1 cellular context compared by ENCODE assay signal in the genomic region with DNA sequence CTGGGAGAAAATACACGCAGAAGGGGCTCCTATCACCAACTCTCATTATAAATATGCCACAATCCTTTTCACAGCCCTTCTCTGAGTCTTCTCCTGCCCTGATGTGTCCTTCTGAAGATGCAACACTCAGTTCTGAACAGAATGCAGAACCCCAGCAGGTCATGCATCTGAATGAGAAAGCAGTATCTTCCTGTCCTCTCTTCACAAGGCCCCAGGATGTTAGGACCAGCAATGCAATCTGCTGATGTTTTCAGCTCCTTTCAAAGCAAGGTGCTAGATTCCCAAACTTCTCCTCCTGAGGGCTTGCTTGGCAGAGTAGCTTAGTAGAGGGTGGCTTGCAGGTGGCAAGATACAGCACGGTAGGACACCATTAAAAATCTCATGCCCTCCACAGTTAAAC.
TF ChIP-seq lines count a peak whose summit lies in the region.

No MANE protein-coding gene starts in this region.

TF ChIP-seq in K562, 482 proteins besides CTCF, POLR2A, EP300 and RAD21:
- TF ChIP-seq STAG1 (CRISPR knock-in tag; IDR thresholded peaks at IDR 0.05; ENCODE audit: borderline replicate concordance) (no peak), NR3C1 (CRISPR knock-in tag; IDR thresholded peaks at IDR 0.05) (no peak), ZNF780A (CRISPR knock-in tag; IDR thresholded peaks at IDR 0.05) (no peak), PHF20 (IDR thresholded peaks at IDR 0.05; ENCODE audit: partially characterized antibody) (no peak), CBFB (CRISPR knock-in tag; IDR thresholded peaks at IDR 0.05) (no peak), TCF7 (IDR thresholded peaks at IDR 0.05; ENCODE audit: borderline replicate concordance) (no peak), SIN3A (IDR thresholded peaks at IDR 0.05; ENCODE audit: borderline replicate concordance in 2 of 2, control insufficient read depth in 1 of 2, low read depth in 2 of 2, low read length in 2 of 2) (no peak), RBM34 (IDR thresholded peaks at IDR 0.05; ENCODE audit: borderline replicate concordance, insufficient read depth, low read length) (no peak), GTF2F1 (IDR thresholded peaks at IDR 0.05; ENCODE audit: low read depth, low read length) (no peak), XRCC5 (IDR thresholded peaks at IDR 0.05; ENCODE audit: low read depth, low read length) (no peak), BRD4 (IDR thresholded peaks at IDR 0.05) (no peak), U2AF1 (optimal IDR thresholded peaks at IDR 0.05; ENCODE audit: low read depth, low read length) (no peak), ZNF77 (CRISPR knock-in tag; IDR thresholded peaks at IDR 0.05) (no peak), POLR3G (IDR thresholded peaks at IDR 0.05; ENCODE audit: extremely low read depth, insufficient read length, insufficient replicate concordance) (no peak)
- TF ChIP-seq, protein P1, sequence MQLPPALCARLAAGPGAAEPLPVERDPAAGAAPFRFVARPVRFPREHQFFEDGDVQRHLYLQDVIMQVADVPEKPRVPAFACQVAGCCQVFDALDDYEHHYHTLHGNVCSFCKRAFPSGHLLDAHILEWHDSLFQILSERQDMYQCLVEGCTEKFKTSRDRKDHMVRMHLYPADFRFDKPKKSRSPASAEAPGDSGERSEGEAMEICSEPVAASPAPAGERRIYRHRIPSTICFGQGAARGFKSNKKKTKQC (CRISPR knock-in tag; IDR thresholded peaks at IDR 0.05), result no peak
- TF ChIP-seq, protein P2, sequence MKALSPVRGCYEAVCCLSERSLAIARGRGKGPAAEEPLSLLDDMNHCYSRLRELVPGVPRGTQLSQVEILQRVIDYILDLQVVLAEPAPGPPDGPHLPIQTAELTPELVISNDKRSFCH (CRISPR knock-in tag; IDR thresholded peaks at IDR 0.05), result no peak
- TF ChIP-seq, protein P2 (tag; IDR thresholded peaks at IDR 0.05), result no peak
- TF ChIP-seq, protein P3, sequence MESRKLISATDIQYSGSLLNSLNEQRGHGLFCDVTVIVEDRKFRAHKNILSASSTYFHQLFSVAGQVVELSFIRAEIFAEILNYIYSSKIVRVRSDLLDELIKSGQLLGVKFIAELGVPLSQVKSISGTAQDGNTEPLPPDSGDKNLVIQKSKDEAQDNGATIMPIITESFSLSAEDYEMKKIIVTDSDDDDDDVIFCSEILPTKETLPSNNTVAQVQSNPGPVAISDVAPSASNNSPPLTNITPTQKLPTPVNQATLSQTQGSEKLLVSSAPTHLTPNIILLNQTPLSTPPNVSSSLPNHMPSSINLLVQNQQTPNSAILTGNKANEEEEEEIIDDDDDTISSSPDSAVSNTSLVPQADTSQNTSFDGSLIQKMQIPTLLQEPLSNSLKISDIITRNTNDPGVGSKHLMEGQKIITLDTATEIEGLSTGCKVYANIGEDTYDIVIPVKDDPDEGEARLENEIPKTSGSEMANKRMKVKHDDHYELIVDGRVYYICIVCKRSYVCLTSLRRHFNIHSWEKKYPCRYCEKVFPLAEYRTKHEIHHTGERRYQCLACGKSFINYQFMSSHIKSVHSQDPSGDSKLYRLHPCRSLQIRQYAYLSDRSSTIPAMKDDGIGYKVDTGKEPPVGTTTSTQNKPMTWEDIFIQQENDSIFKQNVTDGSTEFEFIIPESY (CRISPR knock-in tag; IDR thresholded peaks at IDR 0.05), result no peak
